Comparison of ENCODE assay signal across 11 cellular contexts in the genomic region with DNA sequence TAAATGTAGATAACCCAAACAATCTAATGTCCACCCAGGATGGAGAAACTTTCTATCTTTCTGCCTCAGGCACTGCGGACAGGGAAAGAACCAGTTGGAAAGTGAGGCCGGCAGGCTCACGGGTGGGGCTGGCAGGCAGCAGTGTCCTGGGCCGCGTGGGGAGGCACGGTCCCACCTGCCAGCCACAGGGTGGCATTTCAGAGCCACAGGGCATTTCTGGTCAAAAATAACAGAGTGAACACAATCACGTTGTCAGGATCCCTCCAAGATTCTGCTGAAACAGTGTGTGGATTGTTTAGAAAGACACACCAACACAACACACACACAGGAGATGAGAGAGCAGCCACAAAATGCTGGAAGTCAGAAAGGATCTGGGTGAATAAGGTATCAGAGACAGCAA.
A peak's percentile ranks its signal among the peaks of the same experiment; 100 is the strongest.
DNase-seq lines count a peak whose midpoint lies in the region.
"Had no signal": no experiment of that assay in that cellular context is flagged by ENCODE, and none has a peak within 500 bp of the region (broad histone marks: within the 10 kb centered on the region; RNA-seq: fewer than 3 reads in every experiment).

No MANE protein-coding gene starts in this region.

- WGBS in mesenchymal stem cell: 88% methylated on average over 6 of the region's 7 CpGs

- H2BK12ac ChIP-seq in mesenchymal stem cell (ENCODE audit: low read length in 2 of 2): peak overlapping the region; percentile 81 to 98

- peak overlapping the region; percentile 63 to 88 for H3K4ac ChIP-seq in mesenchymal stem cell (ENCODE audit: low read depth in 1 of 2, low read length in 2 of 2)

- peak overlapping the region in 1 of 2 experiments; percentile 69 for H3K14ac ChIP-seq in mesenchymal stem cell (ENCODE audit: low read length in 2 of 2)

- H2BK5ac ChIP-seq in mesenchymal stem cell (ENCODE audit: low read depth, low read length, poor library complexity, severe bottlenecking): no peak overlapping the region

- peaks cover 45% of the 10 kb centered on the region for H3K79me1 ChIP-seq in mesenchymal stem cell (replicated peaks; ENCODE audit: low read length, poor library complexity, severe bottlenecking)

- H4K91ac ChIP-seq in mesenchymal stem cell (ENCODE audit: low read length): peak overlapping the region; percentile 83

- no peak overlapping the region for H3K23ac ChIP-seq in mesenchymal stem cell (ENCODE audit: low read length in 2 of 2)

- H2AFZ ChIP-seq in mesenchymal stem cell (ENCODE audit: low read depth, low read length): no peak overlapping the region

- H3K4me3 ChIP-seq in mesenchymal stem cell (ENCODE audit: insufficient read depth in 1 of 2, low read depth in 1 of 2, low read length in 2 of 2): peak overlapping the region in 1 of 2 experiments; percentile 1
- H3K4me3 ChIP-seq: pancreas had no signal

- peak overlapping the region; percentile 74 for H4K8ac ChIP-seq in mesenchymal stem cell (ENCODE audit: low read length)

- H2BK120ac ChIP-seq in mesenchymal stem cell (ENCODE audit: low read depth, low read length): peak overlapping the region; percentile 95

- H2BK15ac ChIP-seq in mesenchymal stem cell (ENCODE audit: low read depth, poor library complexity, severe bottlenecking): peak overlapping the region; percentile 91

- DNase-seq in LHCN-M2 (ENCODE audit: low read depth) (peak; percentile 20), astrocyte of the hippocampus (ENCODE audit: low read depth, low spot score) (peak; percentile 33), mesenchymal stem cell (no peak), substantia nigra (lab: John Stamatoyannopoulos, UW) (peak in 7 of 49 donors; percentile 39 to 64 (median 51)), cortex of kidney (lab: John Stamatoyannopoulos, UW) (no peak), HuH-7.5 (ENCODE audit: low spot score) (no peak), NCI-H69 (lab: John Stamatoyannopoulos, UW) (no peak), activated gamma-delta T cell treated with Interleukin-2 at 50 U/mL for 16 hours (no peak)
- DNase-seq: activated naive CD4-positive, alpha-beta T cell treated with Interleukin-2 at 50 U/mL for 16 hours; stimulated activated CD8-positive, alpha-beta memory T cell treated with anti-CD3 and anti-CD28 coated beads, Interleukin-4, amount 100 ng/mL, for 48 hours had no signal

- peak overlapping the region; percentile 30 to 68 for H3K18ac ChIP-seq in mesenchymal stem cell (ENCODE audit: low read depth in 1 of 2, low read length in 2 of 2)

- H3K4me2 ChIP-seq in mesenchymal stem cell (ENCODE audit: low read length, poor library complexity, severe bottlenecking): no peak overlapping the region

- peak overlapping the region; percentile 79 for H3K9ac ChIP-seq in mesenchymal stem cell (ENCODE audit: low read length)

- peaks cover 33% of the 10 kb centered on the region for H3K4me1 ChIP-seq in mesenchymal stem cell (ENCODE audit: control insufficient read depth, insufficient read depth, low read depth, low read length)

- peak overlapping the region; percentile 54 for H2AK5ac ChIP-seq in mesenchymal stem cell (ENCODE audit: low read length, severe bottlenecking)

- H3K9me3 ChIP-seq in mesenchymal stem cell (ENCODE audit: control insufficient read depth, low read length): no peaks in the 10 kb centered on the region
- H3K9me3 ChIP-seq: pancreas had no signal

- H3K27ac ChIP-seq in mesenchymal stem cell (ENCODE audit: low read length, poor library complexity, severe bottlenecking) (peak overlapping the region; percentile 48), substantia nigra (ENCODE audit: low read depth, low read length, poor library complexity, severe bottlenecking) (peak overlapping the region; percentile 90)

- H3K36me3 ChIP-seq in mesenchymal stem cell (ENCODE audit: control insufficient read depth in 1 of 2, insufficient read depth in 2 of 2, low read depth in 1 of 2, low read length in 2 of 2): peaks cover 0 to 3% of the 10 kb centered on the region in 2 experiments
- H3K36me3 ChIP-seq: pancreas had no signal

- no peaks in the 10 kb centered on the region for H3K27me3 ChIP-seq in mesenchymal stem cell (ENCODE audit: control insufficient read depth in 1 of 2, insufficient read depth in 1 of 2, low read length in 2 of 2)
- H3K27me3 ChIP-seq: pancreas had no signal

Comparison
In these comparisons a context has a peak if more than half of its experiments do, and no peak if none do; other contexts are left out.
1. DNase-seq: peak in LHCN-M2 (single experiment) and astrocyte of the hippocampus (single experiment); none in mesenchymal stem cell (single experiment), cortex of kidney (single experiment), HuH-7.5 (single experiment), NCI-H69 (single experiment) and activated gamma-delta T cell treated with Interleukin-2 at 50 U/mL for 16 hours (single experiment).